ENCODE assay signal across 18 cellular contexts in the genomic region with DNA sequence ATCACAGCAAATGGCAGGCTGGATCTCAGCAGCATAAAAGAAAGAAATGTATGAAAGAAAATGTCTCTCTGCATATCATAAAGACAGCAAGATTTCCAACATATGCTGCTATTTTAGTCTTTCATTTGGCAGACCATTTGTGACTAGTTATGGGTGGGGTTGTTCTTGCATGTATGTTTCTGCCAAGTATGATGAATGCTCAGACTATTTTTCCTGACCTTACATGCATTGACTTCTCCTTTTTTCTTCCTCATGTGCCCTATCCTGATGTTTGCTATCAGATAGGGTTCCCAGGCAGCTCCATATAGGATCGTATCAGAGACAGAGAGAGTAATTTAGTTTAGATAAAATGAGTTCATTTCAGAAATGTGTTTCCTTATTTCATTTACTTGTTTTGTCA. TPM values are rescaled to one million over a fixed set of nuclear protein-coding genes. Genes with fewer than 3 reads are reported as not detected.
DNase-seq lines count a peak whose midpoint lies in the region; ATAC-seq, FAIRE-seq and TF ChIP-seq lines count a peak whose summit lies in the region.
"Had no signal": no experiment of that assay in that cellular context is flagged by ENCODE, and none has a peak within 500 bp of the region (broad histone marks: within the 10 kb centered on the region; RNA-seq: fewer than 3 reads in every experiment).

No MANE protein-coding gene starts in this region.

- TF ChIP-seq EP300 in stomach (IDR thresholded peaks at IDR 0.05) = no peak

- no peaks in the 10 kb centered on the region for H3K27me3 Mint-ChIP-seq in astrocyte (ENCODE audit: low read depth, unreplicated experiment)

- no peak overlapping the region for H3K4me3 Mint-ChIP-seq in astrocyte (ENCODE audit: unreplicated experiment)
- H3K4me3 Mint-ChIP-seq: endodermal cell; stimulated activated effector memory CD8-positive, alpha-beta T cell treated with anti-CD3 and anti-CD28 coated beads, Interleukin-12 subunit alpha, Interleukin-12 subunit beta, amount 100 ng/mL, for 72 hours had no signal

- intact Hi-C loops in stomach (cut with DNase I; ENCODE audit: low total_unique reads) = no loop called here

- H3K27ac ChIP-seq in astrocyte (ENCODE audit: low read depth, low read length) (no peak overlapping the region), osteoblast (ENCODE audit: low read depth, low read length) (peak overlapping the region; percentile 43), stomach (no peak overlapping the region)
- H3K27ac ChIP-seq: right atrium auricular region had no signal

- H3K27me3 ChIP-seq in astrocyte (ENCODE audit: insufficient read depth, low read length) (no peaks in the 10 kb centered on the region), osteoblast (ENCODE audit: insufficient read depth, low read length) (no peaks in the 10 kb centered on the region), stomach (no peaks in the 10 kb centered on the region)
- H3K27me3 ChIP-seq: right atrium auricular region had no signal

- H3K9me3 ChIP-seq in astrocyte (ENCODE audit: insufficient read depth, low read depth, low read length) (no peaks in the 10 kb centered on the region), osteoblast (ENCODE audit: low read depth, low read length) (no peaks in the 10 kb centered on the region), stomach (no peaks in the 10 kb centered on the region)
- H3K9me3 ChIP-seq: right atrium auricular region had no signal

- 17 to 26% (median 19%) methylated on average over 1 of the region's 1 CpG for WGBS in stomach, 5 donors

- H3K4me2 ChIP-seq in astrocyte (ENCODE audit: low read length) (no peak overlapping the region), osteoblast (ENCODE audit: insufficient read depth, low read length) (peak overlapping the region; percentile 23)

- no peak overlapping the region for H3K27ac Mint-ChIP-seq in astrocyte (ENCODE audit: unreplicated experiment)
- H3K27ac Mint-ChIP-seq: endodermal cell; stimulated activated effector memory CD8-positive, alpha-beta T cell treated with anti-CD3 and anti-CD28 coated beads, Interleukin-12 subunit alpha, Interleukin-12 subunit beta, amount 100 ng/mL, for 72 hours had no signal

- H3K4me1 ChIP-seq in astrocyte (ENCODE audit: insufficient read depth, low read length) (peaks cover 7% of the 10 kb centered on the region), osteoblast (ENCODE audit: insufficient read depth, low read length) (peaks cover 7% of the 10 kb centered on the region), stomach (peaks cover 4 to 9% (median 4%) of the 10 kb centered on the region in 4 donors)
- H3K4me1 ChIP-seq: right atrium auricular region had no signal

- no peaks in the 10 kb centered on the region for H4K20me1 ChIP-seq in astrocyte (ENCODE audit: insufficient read depth, low read length)
- no peaks in the 10 kb centered on the region for H4K20me1 ChIP-seq in osteoblast (ENCODE audit: insufficient read depth, low read length)

- no peak for TF ChIP-seq POLR2A in stomach (IDR thresholded peaks at IDR 0.05)

- no peak overlapping the region for H2AFZ ChIP-seq in astrocyte (ENCODE audit: low read depth, low read length)
- H2AFZ ChIP-seq in osteoblast (ENCODE audit: low read length) = peak overlapping the region; percentile 2

- DNase-seq in ELR (ENCODE audit: low read depth) (peak; percentile 20), astrocyte (ENCODE audit: low read depth) (peak; percentile 23), fibroblast of mammary gland (ENCODE audit: low read depth) (peak; percentile 68), osteoblast (ENCODE audit: insufficient read length, low spot score, missing footprints) (no peak), CD1c-positive myeloid dendritic cell (ENCODE audit: extremely low spot score) (no peak), stomach (no peak), NAMALWA (ENCODE audit: low spot score) (no peak)
- DNase-seq: amniotic stem cell, DMS79, endodermal cell, left ventricle myocardium superior, NCI-H1105 treated with DMSO at 0.1 percent for 48 hours, NCI-H524, occipital lobe, T-helper 1 cell had no signal

- H3K36me3 Mint-ChIP-seq in astrocyte (ENCODE audit: low read depth, unreplicated experiment) = no peaks in the 10 kb centered on the region
- H3K36me3 Mint-ChIP-seq: stimulated activated effector memory CD8-positive, alpha-beta T cell treated with anti-CD3 and anti-CD28 coated beads, Interleukin-12 subunit alpha, Interleukin-12 subunit beta, amount 100 ng/mL, for 72 hours had no signal

- FAIRE-seq in astrocyte (lab: Jason Lieb, UNC) = peak; percentile 68

- ATAC-seq in GM18873 (IDR thresholded peaks at IDR 0.05; ENCODE audit: low FRiP score, unreplicated experiment) = no peak
- ATAC-seq: left ventricle myocardium superior; stimulated activated effector memory CD8-positive, alpha-beta T cell treated with anti-CD3 and anti-CD28 coated beads, Interleukin-12 subunit alpha, Interleukin-12 subunit beta, amount 100 ng/mL, for 72 hours had no signal

- H3K79me2 ChIP-seq in astrocyte (ENCODE audit: insufficient read depth, low read length) = no peaks in the 10 kb centered on the region
- no peaks in the 10 kb centered on the region for H3K79me2 ChIP-seq in osteoblast (ENCODE audit: insufficient read depth, low read length)

- H3K9ac ChIP-seq in astrocyte (ENCODE audit: low read length) = no peak overlapping the region

- TF ChIP-seq CTCF in astrocyte (IDR thresholded peaks at IDR 0.05; ENCODE audit: insufficient read depth, low read depth, low read length) = no peak
- TF ChIP-seq CTCF in fibroblast of mammary gland (conservative IDR thresholded peaks at IDR 0.05; ENCODE audit: control insufficient read depth, insufficient read depth, low read depth, low read length) = no peak
- TF ChIP-seq CTCF in osteoblast (IDR thresholded peaks at IDR 0.05; ENCODE audit: extremely low read depth, low read depth, low read length) = no peak
- TF ChIP-seq CTCF in stomach (IDR thresholded peaks at IDR 0.05) = no peak

- H3K9me3 Mint-ChIP-seq in astrocyte (ENCODE audit: unreplicated experiment) = no peaks in the 10 kb centered on the region
- H3K9me3 Mint-ChIP-seq: endodermal cell; stimulated activated effector memory CD8-positive, alpha-beta T cell treated with anti-CD3 and anti-CD28 coated beads, Interleukin-12 subunit alpha, Interleukin-12 subunit beta, amount 100 ng/mL, for 72 hours had no signal

- H3K4me1 Mint-ChIP-seq in astrocyte (ENCODE audit: low read depth, unreplicated experiment) = no peaks in the 10 kb centered on the region
- H3K4me1 Mint-ChIP-seq: endodermal cell; stimulated activated effector memory CD8-positive, alpha-beta T cell treated with anti-CD3 and anti-CD28 coated beads, Interleukin-12 subunit alpha, Interleukin-12 subunit beta, amount 100 ng/mL, for 72 hours had no signal

- H3K4me3 ChIP-seq in astrocyte (ENCODE audit: insufficient read depth, low read depth, low read length) (no peak overlapping the region), fibroblast of mammary gland (ENCODE audit: control insufficient read depth, low read depth, low read length) (no peak overlapping the region), osteoblast (ENCODE audit: insufficient read depth, low read length) (no peak overlapping the region), stomach (no peak overlapping the region)
- H3K4me3 ChIP-seq: right atrium auricular region had no signal

- H3K36me3 ChIP-seq in astrocyte (ENCODE audit: insufficient read depth, low read length) (no peaks in the 10 kb centered on the region), osteoblast (ENCODE audit: insufficient read depth, low read length) (no peaks in the 10 kb centered on the region), stomach (no peaks in the 10 kb centered on the region)
- H3K36me3 ChIP-seq: right atrium auricular region had no signal

RNA-seq across cellular contexts. Expression of a gene that starts 58.4 kb away (rescaled TPM):
- total RNA-seq in astrocyte = 6.5 and 7.0 TPM in 2 replicates
- 20.3 and 22.4 TPM in 2 replicates for total RNA-seq in osteoblast
- 10 to 100 TPM; 14.3 to 42.6 (median 30.8) TPM for total RNA-seq in stomach
- 1 to 10 TPM; 1.8 to 7.2 (median 3.7) TPM for polyA plus RNA-seq in stomach

Comparison
In these comparisons a context has a peak if more than half of its experiments do, and no peak if none do; other contexts are left out.
1. DNase-seq: peak in ELR (single experiment), astrocyte (single experiment) and fibroblast of mammary gland (single experiment); none in osteoblast (single experiment), CD1c-positive myeloid dendritic cell (single experiment), stomach (single experiment) and NAMALWA (single experiment).